Comparison of ENCODE assay signal across 1 cellular context in the genomic region with DNA sequence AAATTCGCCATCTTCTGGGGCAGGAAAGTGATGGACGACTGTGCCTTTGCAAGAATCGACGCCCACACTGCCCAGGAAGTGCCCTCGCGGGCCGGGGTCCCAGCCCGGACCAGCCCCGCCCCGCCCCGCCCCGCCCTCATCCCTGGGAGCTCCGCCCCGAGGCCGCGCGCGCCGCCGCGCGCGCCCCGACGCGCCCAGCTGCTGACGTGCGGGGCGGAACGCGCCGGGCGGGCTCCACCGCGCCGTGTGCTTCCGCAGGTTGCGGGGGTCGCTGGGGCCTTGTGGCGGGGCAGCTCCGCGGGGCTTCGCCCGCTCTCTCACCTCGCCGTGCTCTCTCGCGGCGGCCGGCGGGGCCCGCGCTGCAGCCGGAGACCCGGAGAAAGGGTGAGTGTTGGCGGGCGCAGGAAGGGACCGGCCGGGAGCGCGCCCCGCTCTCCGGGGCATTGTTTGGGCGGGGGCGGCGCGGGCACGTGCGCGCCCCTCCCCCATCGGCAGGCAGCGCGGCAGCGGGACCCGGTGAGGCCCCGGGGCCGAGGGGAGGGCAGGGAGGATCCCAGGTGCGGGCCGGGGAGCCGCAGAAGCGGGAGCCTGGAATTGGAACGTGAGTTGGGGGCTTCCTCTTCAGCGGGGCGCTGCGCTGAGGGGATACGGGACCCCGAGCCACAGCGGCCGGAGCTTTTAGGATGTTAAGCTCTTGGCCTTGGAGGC.
TF ChIP-seq lines count a peak whose summit lies in the region.

YEATS2 (plus strand) TSS at position 188 of the 708 bp plus-strand sequence. CDS start 17,366 bp downstream, outside the sequence.

TF ChIP-seq in HEK293, 187 proteins besides CTCF, POLR2A, EP300 and RAD21 (continued from another document):
- TF ChIP-seq ZBTB10 (tag by site-specific recombination; IDR thresholded peaks at IDR 0.05) (peak; percentile 65; the same call in 1 of the 2 replicates), ZFHX2 (tag by site-specific recombination; conservative IDR thresholded peaks at IDR 0.05) (peak; percentile 81)
TF ChIP-seq in HEK293: peak in this region for 29.
